14 cellular contexts compared by ENCODE assay signal in the genomic region with DNA sequence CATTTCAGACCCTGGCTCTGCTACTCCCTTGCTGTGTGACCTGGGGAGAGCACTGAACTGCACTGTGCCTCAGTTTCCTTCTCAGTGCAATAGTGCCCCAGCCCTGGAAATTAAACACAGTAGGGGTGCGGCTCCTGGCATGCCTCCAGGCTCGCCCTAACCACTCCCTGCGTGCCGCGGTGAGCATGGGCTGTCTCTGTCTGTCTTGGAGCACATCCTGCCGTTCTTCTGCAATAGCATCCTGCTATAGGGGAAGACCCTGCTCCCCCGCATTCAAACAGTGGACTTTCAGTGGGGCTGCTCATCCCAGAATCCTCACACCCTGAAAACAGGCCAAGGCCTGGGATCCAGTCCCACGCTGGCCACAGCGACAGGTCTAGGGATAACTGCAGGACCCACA.
A peak's percentile ranks its signal among the peaks of the same experiment; 100 is the strongest.
DNase-seq lines count a peak whose midpoint lies in the region; ATAC-seq and TF ChIP-seq lines count a peak whose summit lies in the region.
"Had no signal": no experiment of that assay in that cellular context is flagged by ENCODE, and none has a peak within 500 bp of the region (broad histone marks: within the 10 kb centered on the region; RNA-seq: fewer than 3 reads in every experiment).

No MANE protein-coding gene starts in this region.

- POLR2A ChIA-PET in activated B cell treated with CpG ODN at 0.5 μM for 24 hours (lab: Charles Lee), result interaction anchor here (0.9 kb wide), 2 partner anchors 9 to 124 kb away, joined by 3 to 4 read pairs; no protein-coding TSS in a partner anchor

- H3K4me1 Mint-ChIP-seq in activated B cell treated with CpG ODN at 0.5 μM for 24 hours, result peaks cover 11% of the 10 kb centered on the region

- H3K36me3 ChIP-seq in MG63, result no peaks in the 10 kb centered on the region
- H3K36me3 ChIP-seq: right lobe of liver, upper lobe of right lung had no signal

- intact Hi-C loops in activated B cell treated with CpG ODN at 0.5 μM for 24 hours (cut with micrococcal nuclease), result loop anchor here (1.0 to 10.0 kb wide), 7 partner anchors 58 to 1286 kb away; no protein-coding TSS in a partner anchor
- intact Hi-C loops in lower leg skin (cut with DNase I; ENCODE audit: low total_unique reads), result no loop called here

- no peaks in the 10 kb centered on the region for H3K27me3 ChIP-seq in MG63
- H3K27me3 ChIP-seq: right lobe of liver, upper lobe of right lung had no signal

- no peak overlapping the region for H3K4me3 ChIP-seq in lower leg skin (ENCODE audit: low read depth, poor library complexity, severe bottlenecking)
- H3K4me3 ChIP-seq in MG63, result no peak overlapping the region
- H3K4me3 ChIP-seq: right lobe of liver, SK-N-MC, upper lobe of right lung had no signal

- ATAC-seq in GM18867 (IDR thresholded peaks at IDR 0.05; ENCODE audit: unreplicated experiment), result peak; percentile 34
- ATAC-seq in GM21528 (IDR thresholded peaks at IDR 0.05; ENCODE audit: low FRiP score, unreplicated experiment), result peak; percentile 52
- peak; percentile 25 for ATAC-seq in HG03064 (IDR thresholded peaks at IDR 0.05; ENCODE audit: low read depth, unreplicated experiment)
- ATAC-seq in activated B cell treated with CpG ODN at 0.5 μM for 24 hours (ENCODE audit: low read depth), result peak; percentile 18
- ATAC-seq: upper lobe of right lung had no signal

- no peaks in the 10 kb centered on the region for H3K27me3 Mint-ChIP-seq in activated B cell treated with CpG ODN at 0.5 μM for 24 hours

- H3K9me3 ChIP-seq in MG63, result no peaks in the 10 kb centered on the region
- H3K9me3 ChIP-seq: right lobe of liver, upper lobe of right lung had no signal

- DNase-seq in activated B cell treated with CpG ODN at 0.5 μM for 24 hours (no peak), Ammon's horn (ENCODE audit: low spot score) (no peak), lower leg skin (ENCODE audit: low spot score in 2 of 2) (no peak), MG63 (no peak)
- DNase-seq in stimulated activated CD4-positive, alpha-beta T cell treated with anti-CD3 and anti-CD28 coated beads, Interleukin-4, amount 100 ng/mL, for 1 hour, result no peak
- DNase-seq: activated CD4-positive, alpha-beta T cell treated with anti-CD3 and anti-CD28 coated beads for 48 hours; activated gamma-delta T cell treated with Interleukin-2 at 50 U/mL for 16 hours; NCI-H1092 treated with DMSO at 0.1 percent for 48 hours; right lobe of liver; upper lobe of right lung had no signal

- WGBS in lower leg skin, 2 donors, result 90 to 91% methylated on average over 9 of the region's 9 CpGs

- no peak for TF ChIP-seq POLR2A in lower leg skin (IDR thresholded peaks at IDR 0.05)

- TF ChIP-seq CTCF in activated B cell treated with CpG ODN at 0.5 μM for 24 hours (IDR thresholded peaks at IDR 0.05) (no peak), lower leg skin (IDR thresholded peaks at IDR 0.05) (no peak)

- CTCF ChIA-PET in activated B cell treated with CpG ODN at 0.5 μM for 24 hours (lab: Charles Lee), result interaction anchor here (1.3 kb wide), 1 partner anchor 124 kb away, joined by 4 read pairs; no protein-coding TSS in a partner anchor

- no peaks in the 10 kb centered on the region for H3K36me3 Mint-ChIP-seq in activated B cell treated with CpG ODN at 0.5 μM for 24 hours (ENCODE audit: low read depth)

- no peak overlapping the region for H3K27ac Mint-ChIP-seq in activated B cell treated with CpG ODN at 0.5 μM for 24 hours

- peak overlapping the region; percentile 72 for H3K4me3 Mint-ChIP-seq in activated B cell treated with CpG ODN at 0.5 μM for 24 hours

- H3K9me3 Mint-ChIP-seq in activated B cell treated with CpG ODN at 0.5 μM for 24 hours, result no peaks in the 10 kb centered on the region
